Comparison of ENCODE assay signal across 9 cellular contexts in the genomic region with DNA sequence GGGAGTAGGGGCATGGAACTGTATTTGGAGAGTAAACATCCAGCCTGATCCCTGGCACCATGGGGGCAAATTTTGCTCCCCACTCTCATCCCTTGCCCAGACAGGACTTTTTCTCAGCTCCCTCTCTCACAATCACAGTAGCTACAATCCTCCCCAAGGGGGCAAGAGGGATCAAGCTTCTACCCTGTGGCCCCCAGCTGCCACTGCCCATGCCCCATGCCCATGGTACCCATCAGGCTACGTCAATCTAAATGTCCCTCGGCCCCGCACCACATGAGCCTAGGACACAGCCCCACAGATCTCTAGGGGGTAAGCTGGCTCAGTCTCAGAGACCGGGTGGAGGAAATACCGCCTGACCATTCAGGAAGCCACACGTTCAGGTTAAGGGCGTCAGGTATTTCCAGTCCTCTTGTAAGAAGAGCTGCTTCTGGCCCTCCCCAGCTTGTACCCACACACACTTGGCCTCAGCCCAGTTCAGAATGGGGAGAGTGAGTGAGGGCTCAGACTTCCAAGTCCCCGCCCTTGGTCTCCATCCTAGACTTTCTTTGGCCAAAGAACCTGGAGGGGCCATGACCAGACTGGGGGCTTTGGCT. TPM values are rescaled to one million over a fixed set of nuclear protein-coding genes. Genes with fewer than 3 reads are reported as not detected.
DNase-seq lines count a peak whose midpoint lies in the region; ATAC-seq and TF ChIP-seq lines count a peak whose summit lies in the region.
"Had no signal": no experiment of that assay in that cellular context is flagged by ENCODE, and none has a peak within 500 bp of the region (broad histone marks: within the 10 kb centered on the region; RNA-seq: fewer than 3 reads in every experiment).

No MANE protein-coding gene starts in this region.

- no peak for ATAC-seq in GM21576 (IDR thresholded peaks at IDR 0.05; ENCODE audit: unreplicated experiment)
- ATAC-seq in GM21390 (IDR thresholded peaks at IDR 0.05; ENCODE audit: unreplicated experiment) = no peak

- H3K27ac ChIP-seq in ACC112 (ENCODE audit: low read depth, low read length) = no peak overlapping the region
- no peak overlapping the region for H3K27ac ChIP-seq in brain microvascular endothelial cell

- H2AFZ ChIP-seq in ACC112 (ENCODE audit: low read length, unreplicated experiment) = no peak overlapping the region

- no peaks in the 10 kb centered on the region for H3K27me3 ChIP-seq in ACC112 (ENCODE audit: insufficient read depth, low read length)
- H3K27me3 ChIP-seq in H7 (ENCODE audit: control insufficient read depth, insufficient read depth, low read length) = no peaks in the 10 kb centered on the region
- H3K27me3 ChIP-seq in brain microvascular endothelial cell (replicated peaks) = no peaks in the 10 kb centered on the region
- H3K27me3 ChIP-seq in mucosa of stomach (ENCODE audit: control insufficient read depth, insufficient read depth, low read length) = no peaks in the 10 kb centered on the region

- H3K9ac ChIP-seq in mucosa of stomach (ENCODE audit: low read length) = peak overlapping the region; percentile 18

- H3K4me1 ChIP-seq in ACC112 (ENCODE audit: control insufficient read depth, insufficient read depth, low read length, unreplicated experiment) (peaks cover 26% of the 10 kb centered on the region), mucosa of stomach (ENCODE audit: control insufficient read depth, insufficient read depth, low read length) (peaks cover 22% of the 10 kb centered on the region)

- peaks cover 42% of the 10 kb centered on the region for H3K79me2 ChIP-seq in ACC112 (ENCODE audit: control insufficient read depth, insufficient read depth, low read length, unreplicated experiment)

- no peaks in the 10 kb centered on the region for H3K9me3 ChIP-seq in mucosa of stomach (ENCODE audit: control insufficient read depth, low read length)

- DNase-seq in H7 = no peak
- DNase-seq in brain microvascular endothelial cell = no peak
- no peak for DNase-seq in Ammon's horn (ENCODE audit: low spot score)
- no peak for DNase-seq in AG08396 (ENCODE audit: low spot score)
- DNase-seq: effector CD4-positive, alpha-beta T cell had no signal

- no peak for TF ChIP-seq CTCF in brain microvascular endothelial cell (IDR thresholded peaks at IDR 0.05; ENCODE audit: low read depth, low read length, missing control alignments)

- H3K4me3 ChIP-seq in ACC112 (ENCODE audit: low read depth, low read length) = peak overlapping the region; percentile 95
- H3K4me3 ChIP-seq in H7 (ENCODE audit: insufficient read depth, low read depth, low read length) = peak overlapping the region; percentile 34; the same call in 1 of the 2 replicates
- H3K4me3 ChIP-seq in brain microvascular endothelial cell (ENCODE audit: low read depth, low read length) = peak overlapping the region; percentile 79
- H3K4me3 ChIP-seq in mucosa of stomach (ENCODE audit: low read length) = no peak overlapping the region

- H3K36me3 ChIP-seq in ACC112 (ENCODE audit: insufficient read depth, low read length) (peaks cover 3% of the 10 kb centered on the region; the same call in 1 of the 2 replicates), H7 (replicated peaks; ENCODE audit: control insufficient read depth, insufficient read depth, low read length) (peaks cover 14% of the 10 kb centered on the region), brain microvascular endothelial cell (replicated peaks) (peaks cover 23% of the 10 kb centered on the region), mucosa of stomach (ENCODE audit: control insufficient read depth, insufficient read depth, low read length) (no peaks in the 10 kb centered on the region)

- in situ Hi-C loops in brain microvascular endothelial cell (cut with HindIII; ENCODE audit: low pct_ligation_motif_present, low sequenced_read_pairs) = no loop called here

RNA-seq across cellular contexts. Expression of gene CACNB1, which starts 1.8 kb away (rescaled TPM):
- total RNA-seq in H7 (2014; rRNA removed; shearing (Covaris generic)) = 3.8 and 9.1 TPM in 2 replicates

RNA-seq across cellular contexts. Expression of gene RPL19, which starts 4.4 kb away (rescaled TPM):
- total RNA-seq in H7 (2014; rRNA removed; shearing (Covaris generic)) = 2,113 and 2,304 TPM in 2 replicates

RNA-seq across cellular contexts. Expression of gene ARL5C, which starts 29.7 kb away (rescaled TPM):
- total RNA-seq in H7 (2014; rRNA removed; shearing (Covaris generic)) = not detected in 2 replicates

RNA-seq across cellular contexts. Expression of gene STAC2, which starts 30.1 kb away (rescaled TPM):
- total RNA-seq in H7 (2014; rRNA removed; shearing (Covaris generic)) = 0.15 and 0.59 TPM in 2 replicates

RNA-seq across cellular contexts. Expression of gene PLXDC1, which starts 44.2 kb away (rescaled TPM):
- total RNA-seq in H7 (2014; rRNA removed; shearing (Covaris generic)) = 0.18 and 0.38 TPM in 2 replicates
